2 cellular contexts compared by ENCODE assay signal in genomic region chr22:26439559-26439958, GRCh38.
TF ChIP-seq lines count a peak whose summit lies in the region.

No MANE protein-coding gene starts in this region.

TF ChIP-seq in HEK293, 187 proteins besides CTCF, POLR2A, EP300 and RAD21:
- TF ChIP-seq ZNF449 (tag by site-specific recombination; IDR thresholded peaks at IDR 0.05) (no peak), ZNF768 (tag by site-specific recombination; IDR thresholded peaks at IDR 0.05) (peak; percentile 84)

TF ChIP-seq in GM12878, 131 proteins besides CTCF, POLR2A, EP300 and RAD21:
- TF ChIP-seq SKIL (IDR thresholded peaks at IDR 0.05; ENCODE audit: low read depth, poor library complexity, severe bottlenecking), result no peak
- TF ChIP-seq KAT2A (conservative IDR thresholded peaks at IDR 0.05; ENCODE audit: control insufficient read depth, low read depth, low read length), result no peak
- no peak for TF ChIP-seq ZNF24 (IDR thresholded peaks at IDR 0.05)
- no peak for TF ChIP-seq SIX5 (IDR thresholded peaks at IDR 0.05; ENCODE audit: low read depth, low read length, severe bottlenecking)
- no peak for TF ChIP-seq STAT1 (conservative IDR thresholded peaks at IDR 0.05)
- TF ChIP-seq SMARCA5 (IDR thresholded peaks at IDR 0.05), result 0 out of 2 replicates have a peak, but pooled peaks have one; percentile 26
- no peak for TF ChIP-seq EZH2 (IDR thresholded peaks at IDR 0.05; ENCODE audit: borderline replicate concordance, control insufficient read depth, low read depth, low read length)
